In genomic region chr1:65148178-65148547, GRCh38 we compare ENCODE assay signal across 8 cellular contexts. TPM values are rescaled to one million over a fixed set of nuclear protein-coding genes. Genes with fewer than 3 reads are reported as not detected.
DNase-seq lines count a peak whose midpoint lies in the region; ATAC-seq, FAIRE-seq and TF ChIP-seq lines count a peak whose summit lies in the region.
"Not testable (repeated sequence)": the region's sequence is repeated elsewhere in the genome, so short reads cannot be mapped to it uniquely, and the experiment has no call there.

Gene AK4 (plus strand): TSS chr1:65148203. CDS start chr1:65148408, 205 bp downstream.

- H3K36me3 Mint-ChIP-seq in activated T-helper 1 cell treated with anti-CD3 and anti-CD28 coated beads, Interleukin-12 subunit alpha, Interleukin-12 subunit beta, Interleukin-2, Interleukin-4 antibody, amounts not matched to agents 30 ng/mL and 10 ng/mL and 1 ng/mL, durations not matched to agents 14 hours and 24 hours and 36 hours (ENCODE audit: low read depth), result peaks cover 21% of the 10 kb centered on the region

- H3K27me3 Mint-ChIP-seq in activated T-helper 1 cell treated with anti-CD3 and anti-CD28 coated beads, Interleukin-12 subunit alpha, Interleukin-12 subunit beta, Interleukin-2, Interleukin-4 antibody, amounts not matched to agents 30 ng/mL and 10 ng/mL and 1 ng/mL, durations not matched to agents 14 hours and 24 hours and 36 hours (ENCODE audit: insufficient read depth), result not testable (repeated sequence)

- DNase-seq in AG04449 (ENCODE audit: low read depth, low spot score); MG63; activated T-helper 1 cell treated with anti-CD3 and anti-CD28 coated beads, Interleukin-12 subunit alpha, Interleukin-12 subunit beta, Interleukin-2, Interleukin-4 antibody, amounts not matched to agents 30 ng/mL and 10 ng/mL and 1 ng/mL, durations not matched to agents 14 hours and 24 hours and 36 hours (ENCODE audit: low spot score); endothelial cell of umbilical vein (ENCODE audit: low read depth, low spot score): not testable (repeated sequence)

- CTCF ChIA-PET in AG04449 (lab: Yijun Ruan, JAX), result interaction anchor here (1.0 to 1.6 kb wide), 3 partner anchors 9 to 540 kb away, joined by 3 to 5 read pairs (median 3); no protein-coding TSS in a partner anchor
- CTCF ChIA-PET in endothelial cell of umbilical vein (lab: Charles Lee), result interaction anchor here (3.4 kb wide), 1 partner anchor 540 kb away, joined by 13 read pairs; no protein-coding TSS in a partner anchor

- POLR2A ChIA-PET in AG04449 (lab: Yijun Ruan, JAX), result interaction anchor here (0.9 to 1.2 kb wide), 2 partner anchors 276 to 311 kb away, joined by 3 to 4 read pairs; no protein-coding TSS in a partner anchor
- POLR2A ChIA-PET in endothelial cell of umbilical vein (lab: Charles Lee), result not testable (repeated sequence)

- H3K36me3 ChIP-seq in MG63; endothelial cell of umbilical vein (ENCODE audit: control insufficient read depth in 2 of 2, extremely low read depth in 1 of 2, insufficient read depth in 2 of 2, low read length in 2 of 2); liver (ENCODE audit: control insufficient read depth in 4 of 4, insufficient read depth in 3 of 4, low read depth in 1 of 4, low read length in 3 of 4); rectal smooth muscle tissue (ENCODE audit: control insufficient read depth, insufficient read depth, low read length): not testable (repeated sequence)

- H3K4me3 ChIP-seq in AG04449 (ENCODE audit: low read depth, low read length) (peak within 1 kb of the TSS; percentile 65), MG63 (peak within 1 kb of the TSS; percentile 77), endothelial cell of umbilical vein (replicated peaks in 1 of 3; ENCODE audit: insufficient read depth in 1 of 3, low read depth in 1 of 3, low read length in 3 of 3) (peak within 1 kb of the TSS; percentile 44 to 55 (median 50)), liver (ENCODE audit: low read depth in 1 of 3, low read length in 3 of 3) (peak within 1 kb of the TSS; percentile 52 to 93 (median 81)), rectal smooth muscle tissue (ENCODE audit: low read length) (peak within 1 kb of the TSS; percentile 84)

- peak within 1 kb of the TSS; percentile 59 for H3K4me2 ChIP-seq in endothelial cell of umbilical vein (ENCODE audit: insufficient read depth, low read length)

- not testable (repeated sequence) for H4K20me1 ChIP-seq in endothelial cell of umbilical vein (replicated peaks; ENCODE audit: control insufficient read depth, extremely low read depth, insufficient read depth, low read length)

- H3K9me3 Mint-ChIP-seq in activated T-helper 1 cell treated with anti-CD3 and anti-CD28 coated beads, Interleukin-12 subunit alpha, Interleukin-12 subunit beta, Interleukin-2, Interleukin-4 antibody, amounts not matched to agents 30 ng/mL and 10 ng/mL and 1 ng/mL, durations not matched to agents 14 hours and 24 hours and 36 hours, result not testable (repeated sequence)

- TF ChIP-seq RAD21 in liver (IDR thresholded peaks at IDR 0.05), result not testable (repeated sequence)

- not testable (repeated sequence) for TF ChIP-seq POLR2A in endothelial cell of umbilical vein (IDR thresholded peaks at IDR 0.05; ENCODE audit: low read depth, low read length)

- intact Hi-C loops in activated T-helper 1 cell treated with anti-CD3 and anti-CD28 coated beads, Interleukin-12 subunit alpha, Interleukin-12 subunit beta, Interleukin-2, Interleukin-4 antibody, amounts not matched to agents 30 ng/mL and 10 ng/mL and 1 ng/mL, durations not matched to agents 14 hours and 24 hours and 36 hours (cut with micrococcal nuclease), result loop anchor here (1.0 to 10.0 kb wide), 9 partner anchors 81 to 1784 kb away; partner anchors contain the start of genes JAK1, LEPR and LEPROT
- intact Hi-C loops in endothelial cell of umbilical vein (cut with micrococcal nuclease), result loop anchor here (2.0 to 5.0 kb wide), 3 partner anchors 61 to 274 kb away; partner anchors contain the start of genes LEPR and LEPROT

- peaks cover 46% of the 10 kb centered on the region for H3K4me1 Mint-ChIP-seq in activated T-helper 1 cell treated with anti-CD3 and anti-CD28 coated beads, Interleukin-12 subunit alpha, Interleukin-12 subunit beta, Interleukin-2, Interleukin-4 antibody, amounts not matched to agents 30 ng/mL and 10 ng/mL and 1 ng/mL, durations not matched to agents 14 hours and 24 hours and 36 hours (ENCODE audit: low read depth)

- not testable (repeated sequence) for H3K27me3 ChIP-seq in MG63; liver (ENCODE audit: control insufficient read depth in 4 of 4, insufficient read depth in 4 of 4, low read length in 3 of 4); rectal smooth muscle tissue (ENCODE audit: control insufficient read depth, insufficient read depth, low read length)
- peaks cover 0 to 13% of the 10 kb centered on the region in 2 experiments for H3K27me3 ChIP-seq in endothelial cell of umbilical vein (ENCODE audit: control insufficient read depth in 2 of 2, insufficient read depth in 2 of 2, low read length in 2 of 2)

- not testable (repeated sequence) for H3K4me1 ChIP-seq in endothelial cell of umbilical vein (ENCODE audit: control insufficient read depth, extremely low read depth, insufficient read depth, low read length); rectal smooth muscle tissue (ENCODE audit: control insufficient read depth, insufficient read depth, low read length)
- H3K4me1 ChIP-seq in liver (ENCODE audit: control insufficient read depth in 4 of 4, insufficient read depth in 4 of 4, low read length in 3 of 4), result peaks cover 2 to 54% (median 26%) of the 10 kb centered on the region in 4 donors

- not testable (repeated sequence) for TF ChIP-seq CTCF in AG04449 (IDR thresholded peaks at IDR 0.05; ENCODE audit: insufficient read depth, low read length, missing control alignments); endothelial cell of umbilical vein (IDR thresholded peaks at IDR 0.05; ENCODE audit: extremely low read depth in 1 of 2, insufficient read depth in 1 of 2, low read depth in 1 of 2, low read length in 2 of 2); liver (IDR thresholded peaks at IDR 0.05; ENCODE audit: low read depth, low read length, missing input control)

- H2AFZ ChIP-seq in endothelial cell of umbilical vein (ENCODE audit: low read depth, low read length), result peak within 1 kb of the TSS; percentile 93

- not testable (repeated sequence) for H3K9me1 ChIP-seq in endothelial cell of umbilical vein (replicated peaks; ENCODE audit: control insufficient read depth, extremely low read depth, insufficient read depth, low read length)

- peak within 1 kb of the TSS; percentile 94 for H3K4me3 Mint-ChIP-seq in activated T-helper 1 cell treated with anti-CD3 and anti-CD28 coated beads, Interleukin-12 subunit alpha, Interleukin-12 subunit beta, Interleukin-2, Interleukin-4 antibody, amounts not matched to agents 30 ng/mL and 10 ng/mL and 1 ng/mL, durations not matched to agents 14 hours and 24 hours and 36 hours

- not testable (repeated sequence) for H3K79me2 ChIP-seq in endothelial cell of umbilical vein (ENCODE audit: control insufficient read depth, insufficient read depth, low read length)

- FAIRE-seq in endothelial cell of umbilical vein (lab: Jason Lieb, UNC), result not testable (repeated sequence)

- H3K27ac Mint-ChIP-seq in activated T-helper 1 cell treated with anti-CD3 and anti-CD28 coated beads, Interleukin-12 subunit alpha, Interleukin-12 subunit beta, Interleukin-2, Interleukin-4 antibody, amounts not matched to agents 30 ng/mL and 10 ng/mL and 1 ng/mL, durations not matched to agents 14 hours and 24 hours and 36 hours, result peak within 1 kb of the TSS; percentile 90

- BruUV-seq in endothelial cell of umbilical vein (replicated peaks; lab: Mats Ljungman, UMichigan), result not testable (repeated sequence)

- peak within 1 kb of the TSS; percentile 43 for H3K9ac ChIP-seq in endothelial cell of umbilical vein (replicated peaks; ENCODE audit: extremely low read depth, insufficient read depth, low read length)
- peak within 1 kb of the TSS; percentile 20 to 68 for H3K9ac ChIP-seq in liver (ENCODE audit: low read depth in 1 of 2, low read length in 2 of 2)
- H3K9ac ChIP-seq in rectal smooth muscle tissue (ENCODE audit: low read length), result peak within 1 kb of the TSS; percentile 56

- dilution Hi-C loops in endothelial cell of umbilical vein (cut with MboI; ENCODE audit: extremely low pct_ligation_motif_present, low sequenced_read_pairs), result not testable (repeated sequence)

- WGBS in liver, result under 1% methylated on average over 23 of the region's 33 CpGs

- H3K9me3 ChIP-seq in MG63; endothelial cell of umbilical vein (replicated peaks; ENCODE audit: control insufficient read depth, insufficient read depth, low read length); liver (ENCODE audit: control insufficient read depth in 4 of 4, low read length in 3 of 4): not testable (repeated sequence)

- peak; percentile 11 for ATAC-seq in GM19324 (IDR thresholded peaks at IDR 0.05; ENCODE audit: low FRiP score, unreplicated experiment)
- ATAC-seq in HG02884 (IDR thresholded peaks at IDR 0.05; ENCODE audit: unreplicated experiment), result peak; percentile 9

- not testable (repeated sequence) for H3K27ac ChIP-seq in endothelial cell of umbilical vein (ENCODE audit: insufficient read depth, low read depth, low read length)
- H3K27ac ChIP-seq in liver (ENCODE audit: low read depth in 1 of 2, low read length in 2 of 2) (peak within 1 kb of the TSS; percentile 75 to 81), rectal smooth muscle tissue (ENCODE audit: low read depth, low read length) (peak within 1 kb of the TSS; percentile 91)

RNA-seq across cellular contexts. Expression of gene AK4, which starts in this region (rescaled TPM):
- 1.5 and 2.0 TPM in 2 replicates for total RNA-seq in MG63 (2014; rRNA removed; shearing (Covaris generic); ENCODE audit: low replicate concordance)
- total RNA-seq in activated T-helper 1 cell treated with anti-CD3 and anti-CD28 coated beads, Interleukin-12 subunit alpha, Interleukin-12 subunit beta, Interleukin-2, Interleukin-4 antibody, amounts not matched to agents 30 ng/mL and 10 ng/mL and 1 ng/mL, durations not matched to agents 14 hours and 24 hours and 36 hours, result 108 TPM in 2 replicates
- 5.6 and 7.0 TPM in 2 replicates for total RNA-seq in endothelial cell of umbilical vein
- 1.8 and 2.2 TPM in 2 replicates for polyA plus RNA-seq in endothelial cell of umbilical vein
- polyA plus RNA-seq in endothelial cell of umbilical vein (2011; cell fraction: cytosol; rRNA removed), result 1.4 and 2.1 TPM in 2 replicates
- polyA plus RNA-seq in endothelial cell of umbilical vein (2011; cell fraction: nucleus; rRNA removed), result 1.1 and 1.2 TPM in 2 replicates
- 6.2 and 7.4 TPM in 2 replicates for polyA plus RNA-seq in endothelial cell of umbilical vein (2012)
- polyA minus RNA-seq in endothelial cell of umbilical vein, result 2.5 and 6.5 TPM in 2 replicates
- polyA minus RNA-seq in endothelial cell of umbilical vein (2011; cell fraction: cytosol; rRNA and poly(A)+ RNA removed), result 3.3 TPM
- polyA minus RNA-seq in endothelial cell of umbilical vein (2011; cell fraction: nucleus; rRNA and poly(A)+ RNA removed), result 2.6 and 3.8 TPM in 2 replicates
- 10 to 100 TPM; 58.4 to 60.2 TPM for total RNA-seq in liver
- 100 to 1,000 TPM in 1 of 2 donors, 10 to 100 TPM in 1; 52.3 to 106 TPM for polyA plus RNA-seq in liver

Comparison
In these comparisons a context has a peak if more than half of its experiments do, and no peak if none do; other contexts are left out.
1. RNA of gene AK4 (polyA plus RNA-seq): 52.3 to 106 TPM in liver; 1.1 to 7.4 TPM in endothelial cell of umbilical vein; every median in the first group is over 4 times any median in the second.
2. Peak in every context shown above with its lines, with median percentiles within 50 percentile points of each other: H3K4me3 ChIP-seq and H3K9ac ChIP-seq.